In genomic region chr3:69181592-69182211, GRCh38 we compare ENCODE assay signal across 9 cellular contexts. TPM values are rescaled to one million over a fixed set of nuclear protein-coding genes. Genes with fewer than 3 reads are reported as not detected.
DNase-seq lines count a peak whose midpoint lies in the region; FAIRE-seq and TF ChIP-seq lines count a peak whose summit lies in the region.
"Had no signal": no experiment of that assay in that cellular context is flagged by ENCODE, and none has a peak within 500 bp of the region (broad histone marks: within the 10 kb centered on the region; RNA-seq: fewer than 3 reads in every experiment).

No MANE protein-coding gene starts in this region.

- H3K27me3 Mint-ChIP-seq in activated T-helper 2 cell treated with anti-CD3 and anti-CD28 coated beads, Interferon-gamma antibody, Interleukin-2, Interleukin-4, amounts not matched to agents 10 μg/mL and 5 μg/mL and 100 μg/mL, durations not matched to agents 14 hours and 24 hours and 36 hours (ENCODE audit: low read depth): no peaks in the 10 kb centered on the region

- FAIRE-seq in H54 (lab: Jason Lieb, UNC): peak; percentile 86

- in situ Hi-C loops in G401 (cut with HindIII; ENCODE audit: low sequenced_read_pairs): no loop called here

- peaks cover 22% of the 10 kb centered on the region for H3K4me1 Mint-ChIP-seq in activated T-helper 2 cell treated with anti-CD3 and anti-CD28 coated beads, Interferon-gamma antibody, Interleukin-2, Interleukin-4, amounts not matched to agents 10 μg/mL and 5 μg/mL and 100 μg/mL, durations not matched to agents 14 hours and 24 hours and 36 hours (ENCODE audit: low read depth)

- peak overlapping the region; percentile 24 for H3K27ac Mint-ChIP-seq in activated T-helper 2 cell treated with anti-CD3 and anti-CD28 coated beads, Interferon-gamma antibody, Interleukin-2, Interleukin-4, amounts not matched to agents 10 μg/mL and 5 μg/mL and 100 μg/mL, durations not matched to agents 14 hours and 24 hours and 36 hours

- TF ChIP-seq POLR2A in H54 (IDR thresholded peaks at IDR 0.05; ENCODE audit: low read depth, low read length): no peak

- peaks cover 73% of the 10 kb centered on the region for H3K36me3 Mint-ChIP-seq in activated T-helper 2 cell treated with anti-CD3 and anti-CD28 coated beads, Interferon-gamma antibody, Interleukin-2, Interleukin-4, amounts not matched to agents 10 μg/mL and 5 μg/mL and 100 μg/mL, durations not matched to agents 14 hours and 24 hours and 36 hours (ENCODE audit: low read depth)

- DNase-seq in H54 (ENCODE audit: insufficient read length, low spot score): peak; percentile 40
- DNase-seq in activated T-helper 2 cell treated with anti-CD3 and anti-CD28 coated beads, Interferon-gamma antibody, Interleukin-2, Interleukin-4, amounts not matched to agents 10 μg/mL and 5 μg/mL and 100 μg/mL, durations not matched to agents 14 hours and 24 hours and 36 hours (ENCODE audit: low spot score): no peak
- DNase-seq in globus pallidus (ENCODE audit: low spot score): peak; percentile 94
- DNase-seq in pons (ENCODE audit: low spot score): peak; percentile 96
- no peak for DNase-seq in G401 (ENCODE audit: low spot score)
- no peak for DNase-seq in central memory CD4-positive, alpha-beta T cell
- DNase-seq in activated CD4-positive, alpha-beta T cell treated with anti-CD3 and anti-CD28 coated beads, Interleukin-2, amount 50 U/mL, for 4 hours: no peak
- DNase-seq in amniotic stem cell (lab: John Stamatoyannopoulos, UW): no peak
- DNase-seq: sigmoid colon had no signal

- H3K9me3 Mint-ChIP-seq in activated T-helper 2 cell treated with anti-CD3 and anti-CD28 coated beads, Interferon-gamma antibody, Interleukin-2, Interleukin-4, amounts not matched to agents 10 μg/mL and 5 μg/mL and 100 μg/mL, durations not matched to agents 14 hours and 24 hours and 36 hours: no peaks in the 10 kb centered on the region

- intact Hi-C loops in activated T-helper 2 cell treated with anti-CD3 and anti-CD28 coated beads, Interferon-gamma antibody, Interleukin-2, Interleukin-4, amounts not matched to agents 10 μg/mL and 5 μg/mL and 100 μg/mL, durations not matched to agents 14 hours and 24 hours and 36 hours (cut with micrococcal nuclease): loop anchor here (2.0 kb wide), 1 partner anchor 15 kb away; no protein-coding TSS in a partner anchor

- no peak overlapping the region for H3K4me3 Mint-ChIP-seq in activated T-helper 2 cell treated with anti-CD3 and anti-CD28 coated beads, Interferon-gamma antibody, Interleukin-2, Interleukin-4, amounts not matched to agents 10 μg/mL and 5 μg/mL and 100 μg/mL, durations not matched to agents 14 hours and 24 hours and 36 hours (ENCODE audit: low read depth)

RNA-seq across cellular contexts. Expression of gene LMOD3, which starts 59.3 kb away (rescaled TPM):
- not detected in 2 replicates for total RNA-seq in activated T-helper 2 cell treated with anti-CD3 and anti-CD28 coated beads, Interferon-gamma antibody, Interleukin-2, Interleukin-4, amounts not matched to agents 10 μg/mL and 5 μg/mL and 100 μg/mL, durations not matched to agents 14 hours and 24 hours and 36 hours
- not detected in 2 replicates for total RNA-seq in G401 (2014; rRNA removed; shearing (Covaris generic))
- total RNA-seq: sigmoid colon had no signal

Comparison
In these comparisons a context has a peak if more than half of its experiments do, and no peak if none do; other contexts are left out.
1. DNase-seq: peak in H54 (single experiment), globus pallidus (single experiment) and pons (single experiment); none in activated T-helper 2 cell treated with anti-CD3 and anti-CD28 coated beads, Interferon-gamma antibody, Interleukin-2, Interleukin-4, amounts not matched to agents 10 μg/mL and 5 μg/mL and 100 μg/mL, durations not matched to agents 14 hours and 24 hours and 36 hours (single experiment), G401 (single experiment), central memory CD4-positive, alpha-beta T cell (single experiment), activated CD4-positive, alpha-beta T cell treated with anti-CD3 and anti-CD28 coated beads, Interleukin-2, amount 50 U/mL, for 4 hours (0 of 2) and amniotic stem cell (single experiment).